ENCODE assay signal across 8 cellular contexts in genomic region chr20:45592574-45593189, GRCh38. TPM values are rescaled to one million over a fixed set of nuclear protein-coding genes. Genes with fewer than 3 reads are reported as not detected.
A peak's percentile ranks its signal among the peaks of the same experiment; 100 is the strongest.
DNase-seq lines count a peak whose midpoint lies in the region; ATAC-seq and TF ChIP-seq lines count a peak whose summit lies in the region.

No MANE protein-coding gene starts in this region.

- H3K9ac ChIP-seq in neuronal stem cell (ENCODE audit: low read depth, low read length, poor library complexity): no peak overlapping the region

- H3K9me3 ChIP-seq in neuronal stem cell (replicated peaks in 1 of 2; ENCODE audit: control insufficient read depth in 2 of 2, insufficient read depth in 1 of 2, low read depth in 1 of 2, low read length in 2 of 2): peaks cover 0 to 6% of the 10 kb centered on the region in 2 donors

- H3K9me2 ChIP-seq in GM23338 (ENCODE audit: insufficient read depth): peaks cover 5% of the 10 kb centered on the region

- peaks cover 9% of the 10 kb centered on the region for H3K9me3 Mint-ChIP-seq in GM23338

- no peaks in the 10 kb centered on the region for H3K79me1 ChIP-seq in neuronal stem cell (ENCODE audit: low read depth, low read length)

- no peak overlapping the region for H2AFZ ChIP-seq in GM23338
- H2AFZ ChIP-seq in neuronal stem cell (ENCODE audit: low read length): no peak overlapping the region

- no peak overlapping the region for H3K4me3 Mint-ChIP-seq in GM23338

- no peak overlapping the region for H3K27ac ChIP-seq in GM23338 (ENCODE audit: low read depth)
- H3K27ac ChIP-seq in neuronal stem cell (replicated peaks; ENCODE audit: low read length): no peak overlapping the region

- H3F3A ChIP-seq in GM23338 (replicated peaks; ENCODE audit: low read depth): no peaks in the 10 kb centered on the region

- no peaks in the 10 kb centered on the region for H3K79me2 ChIP-seq in GM23338 (replicated peaks; ENCODE audit: insufficient read depth)

- no peak overlapping the region for H2BK12ac ChIP-seq in neuronal stem cell (ENCODE audit: low read length)

- peaks cover 9% of the 10 kb centered on the region; the same call in 2 of the 3 replicates for H3K36me3 Mint-ChIP-seq in GM23338 (ENCODE audit: low read depth)

- ATAC-seq in GM23338: peak; percentile 71

- no peaks in the 10 kb centered on the region for H3K27me3 Mint-ChIP-seq in GM23338 (ENCODE audit: insufficient read depth, low read depth, poor library complexity)

- no peak overlapping the region for H3K4me2 ChIP-seq in GM23338
- no peak overlapping the region for H3K4me2 ChIP-seq in neuronal stem cell (ENCODE audit: insufficient read depth, low read length, poor library complexity, severe bottlenecking)

- H2BK15ac ChIP-seq in neuronal stem cell (ENCODE audit: low read length): no peak overlapping the region

- no peak overlapping the region for H2AK5ac ChIP-seq in neuronal stem cell (ENCODE audit: low read depth, low read length)

- H3K23ac ChIP-seq in neuronal stem cell (ENCODE audit: low read depth, low read length, poor library complexity): no peak overlapping the region

- H3K4me1 ChIP-seq in GM23338 (ENCODE audit: insufficient read depth) (no peaks in the 10 kb centered on the region), neuronal stem cell (ENCODE audit: control insufficient read depth in 2 of 2, insufficient read depth in 1 of 2, low read depth in 1 of 2, low read length in 2 of 2) (no peaks in the 10 kb centered on the region)

- H3K18ac ChIP-seq in neuronal stem cell (ENCODE audit: low read length): no peak overlapping the region

- H2BK120ac ChIP-seq in neuronal stem cell (ENCODE audit: low read depth, low read length): no peak overlapping the region

- H4K91ac ChIP-seq in neuronal stem cell (ENCODE audit: low read depth, low read length, poor library complexity): no peak overlapping the region

- no peaks in the 10 kb centered on the region for H3K36me3 ChIP-seq in GM23338 (ENCODE audit: insufficient read depth)
- no peaks in the 10 kb centered on the region for H3K36me3 ChIP-seq in neuronal stem cell (replicated peaks in 1 of 2; ENCODE audit: control insufficient read depth in 2 of 2, insufficient read depth in 2 of 2, low read length in 2 of 2)

- no peak overlapping the region for H3K27ac Mint-ChIP-seq in GM23338

- H4K8ac ChIP-seq in neuronal stem cell (ENCODE audit: low read depth, low read length): no peak overlapping the region

- H3K27me3 ChIP-seq in GM23338 (ENCODE audit: insufficient read depth): no peaks in the 10 kb centered on the region
- no peaks in the 10 kb centered on the region for H3K27me3 ChIP-seq in neuronal stem cell (ENCODE audit: control insufficient read depth in 3 of 3, insufficient read depth in 3 of 3, low read depth in 1 of 3, low read length in 3 of 3)

- DNase-seq in NCI-H2227 (lab: John Stamatoyannopoulos, UW; ENCODE audit: unreplicated experiment) (peak; percentile 64), NCI-H2227 treated with DMSO at 0.1 percent for 48 hours (lab: John Stamatoyannopoulos, UW) (no peak), GM23338 (ENCODE audit: low spot score) (peak; percentile 85), NOMO-1 treated with DMSO at 0.1 percent for 48 hours (lab: John Stamatoyannopoulos, UW; ENCODE audit: unreplicated experiment) (peak; percentile 77), myocyte (ENCODE audit: low read depth) (peak; percentile 70), neuronal stem cell (ENCODE audit: low spot score) (no peak)
- DNase-seq in central memory CD4-positive, alpha-beta T cell: peak; percentile 1
- no peak for DNase-seq in effector CD4-positive, alpha-beta T cell

- H4K20me1 ChIP-seq in GM23338 (replicated peaks; ENCODE audit: insufficient read depth): no peaks in the 10 kb centered on the region

- WGBS in neuronal stem cell (ENCODE audit: extremely low coverage in 2 of 2, insufficient read length in 2 of 2, insufficient replicate concordance in 1 of 2), 2 donors: no CpG with 5 or more reads among the region's 5 CpGs

- H3K4me1 Mint-ChIP-seq in GM23338: no peaks in the 10 kb centered on the region

- peak; percentile 93 to 98 for TF ChIP-seq CTCF in GM23338 (conservative IDR thresholded peaks at IDR 0.05; ENCODE audit: low read depth in 2 of 2)

- no peak overlapping the region for H2BK5ac ChIP-seq in neuronal stem cell (ENCODE audit: low read length)

- H3K14ac ChIP-seq in neuronal stem cell (ENCODE audit: low read length): no peak overlapping the region

- H3K4me3 ChIP-seq in GM23338: no peak overlapping the region
- H3K4me3 ChIP-seq in neuronal stem cell (ENCODE audit: low read length in 2 of 2): no peak overlapping the region

- no peak overlapping the region for H3K4ac ChIP-seq in neuronal stem cell (ENCODE audit: low read length)

TF ChIP-seq in GM23338, 12 proteins besides CTCF, POLR2A, EP300 and RAD21:
- TF ChIP-seq POLR2AphosphoS5 (IDR thresholded peaks at IDR 0.05; ENCODE audit: low read depth) (no peak), REST (IDR thresholded peaks at IDR 0.05; ENCODE audit: unreplicated experiment) (no peak), JUNB (IDR thresholded peaks at IDR 0.05; ENCODE audit: unreplicated experiment) (no peak), EZH2phosphoT487 (IDR thresholded peaks at IDR 0.05; ENCODE audit: unreplicated experiment) (no peak), NANOG (IDR thresholded peaks at IDR 0.05; ENCODE audit: borderline replicate concordance) (no peak), CREB1 (CRISPR knock-in tag; IDR thresholded peaks at IDR 0.05; ENCODE audit: low read depth) (no peak)

RNA-seq across cellular contexts. Expression of gene WFDC8, which starts 13.6 kb away (rescaled TPM):
- total RNA-seq in GM23338 (2014; rRNA removed; shearing (Covaris generic)): not detected in 2 replicates
- 0.23 TPM in 1 of 2 replicates, not detected in the other for polyA plus RNA-seq in GM23338 (2016; fragmentation: Nextera tagmentation; extraction: Ambion mirVana)
- total RNA-seq in myocyte: not detected in 2 replicates
- polyA plus RNA-seq in myocyte (2012): not detected
- polyA plus RNA-seq in neuronal stem cell (2013, experiment 1 of 2): not detected
- polyA plus RNA-seq in neuronal stem cell (2013, experiment 2 of 2): not detected

RNA-seq across cellular contexts. Expression of gene WFDC10A, which starts 36.9 kb away (rescaled TPM):
- not detected in 2 replicates for total RNA-seq in GM23338 (2014; rRNA removed; shearing (Covaris generic))
- 0.43 TPM in 1 of 2 replicates, not detected in the other for polyA plus RNA-seq in GM23338 (2016; fragmentation: Nextera tagmentation; extraction: Ambion mirVana)
- total RNA-seq in myocyte: not detected in 2 replicates
- polyA plus RNA-seq in myocyte (2012): not detected
- not detected for polyA plus RNA-seq in neuronal stem cell (2013, experiment 1 of 2)
- not detected for polyA plus RNA-seq in neuronal stem cell (2013, experiment 2 of 2)

RNA-seq across cellular contexts. Expression of gene WFDC9, which starts 38.4 kb away (rescaled TPM):
- total RNA-seq in GM23338 (2014; rRNA removed; shearing (Covaris generic)): not detected in 2 replicates
- polyA plus RNA-seq in GM23338 (2016; fragmentation: Nextera tagmentation; extraction: Ambion mirVana): not detected in 2 replicates
- total RNA-seq in myocyte: not detected in 2 replicates
- polyA plus RNA-seq in myocyte (2012): not detected
- polyA plus RNA-seq in neuronal stem cell (2013, experiment 1 of 2): not detected
- not detected for polyA plus RNA-seq in neuronal stem cell (2013, experiment 2 of 2)

RNA-seq across cellular contexts. Expression of gene EPPIN, which starts 45.5 kb away (rescaled TPM):
- total RNA-seq in GM23338 (2014; rRNA removed; shearing (Covaris generic)): 0.04 TPM in 1 of 2 replicates, not detected in the other
- polyA plus RNA-seq in GM23338 (2016; fragmentation: Nextera tagmentation; extraction: Ambion mirVana): 0.23 and 0.78 TPM in 2 replicates
- not detected in 2 replicates for total RNA-seq in myocyte
- polyA plus RNA-seq in myocyte (2012): not detected
- not detected for polyA plus RNA-seq in neuronal stem cell (2013, experiment 1 of 2)
- polyA plus RNA-seq in neuronal stem cell (2013, experiment 2 of 2): not detected

RNA-seq across cellular contexts. Expression of gene WFDC6, which starts 53.4 kb away (rescaled TPM):
- total RNA-seq in GM23338 (2014; rRNA removed; shearing (Covaris generic)): not detected in 2 replicates
- not detected in 2 replicates for polyA plus RNA-seq in GM23338 (2016; fragmentation: Nextera tagmentation; extraction: Ambion mirVana)
- not detected in 2 replicates for total RNA-seq in myocyte
- polyA plus RNA-seq in myocyte (2012): not detected
- not detected for polyA plus RNA-seq in neuronal stem cell (2013, experiment 1 of 2)
- polyA plus RNA-seq in neuronal stem cell (2013, experiment 2 of 2): not detected

Comparison
In these comparisons a context has a peak if more than half of its experiments do, and no peak if none do; other contexts are left out.
1. DNase-seq: peak in NCI-H2227 (single experiment), GM23338 (single experiment), NOMO-1 treated with DMSO at 0.1 percent for 48 hours (single experiment), central memory CD4-positive, alpha-beta T cell (single experiment) and myocyte (single experiment); none in NCI-H2227 treated with DMSO at 0.1 percent for 48 hours (single experiment), neuronal stem cell (single experiment) and effector CD4-positive, alpha-beta T cell (single experiment).